8 cellular contexts compared by ENCODE assay signal in genomic region chr6:31945507-31946369, GRCh38. TPM values are rescaled to one million over a fixed set of nuclear protein-coding genes. Genes with fewer than 3 reads are reported as not detected.
DNase-seq lines count a peak whose midpoint lies in the region; ATAC-seq and TF ChIP-seq lines count a peak whose summit lies in the region.

Gene CFB (plus strand): TSS chr6:31946095. CDS start chr6:31946222, 127 bp downstream.

- H3K4me3 ChIP-seq in sigmoid colon, result peak within 1 kb of the TSS in 3 of 4 donors; percentile 20 to 22 (median 22)

- no peak for TF ChIP-seq POLR2A in sigmoid colon (IDR thresholded peaks at IDR 0.05)

- no peak for TF ChIP-seq EP300 in sigmoid colon (IDR thresholded peaks at IDR 0.05)

- 10 to 38% methylated on average over 11 of the region's 11 CpGs for WGBS in sigmoid colon, 2 donors

- no peaks in the 10 kb centered on the region for H3K36me3 Mint-ChIP-seq in activated CD8-positive, alpha-beta T cell treated with anti-CD3 and anti-CD28 coated beads, Interleukin-2, amount 10 ng/mL, durations not matched to agents 7 days and 5 days (ENCODE audit: low read depth)
- no peaks in the 10 kb centered on the region for H3K36me3 Mint-ChIP-seq in natural killer cell

- H3K9me3 Mint-ChIP-seq in activated CD8-positive, alpha-beta T cell treated with anti-CD3 and anti-CD28 coated beads, Interleukin-2, amount 10 ng/mL, durations not matched to agents 7 days and 5 days (ENCODE audit: insufficient read depth), result no peaks in the 10 kb centered on the region
- no peaks in the 10 kb centered on the region for H3K9me3 Mint-ChIP-seq in natural killer cell

- H3K27ac ChIP-seq in sigmoid colon, result peak within 1 kb of the TSS; percentile 79 to 83 (median 82)

- H3K9me3 ChIP-seq in sigmoid colon, result no peaks in the 10 kb centered on the region

- peaks cover 8% of the 10 kb centered on the region for H3K4me1 Mint-ChIP-seq in activated CD8-positive, alpha-beta T cell treated with anti-CD3 and anti-CD28 coated beads, Interleukin-2, amount 10 ng/mL, durations not matched to agents 7 days and 5 days (ENCODE audit: low read depth)
- H3K4me1 Mint-ChIP-seq in natural killer cell, result peaks cover 0 to 8% of the 10 kb centered on the region in 2 donors

- no peak within 1 kb of the TSS for H3K27ac Mint-ChIP-seq in activated CD8-positive, alpha-beta T cell treated with anti-CD3 and anti-CD28 coated beads, Interleukin-2, amount 10 ng/mL, durations not matched to agents 7 days and 5 days
- H3K27ac Mint-ChIP-seq in natural killer cell, result peak within 1 kb of the TSS in 1 of 2 donors; percentile 44

- CTCF ChIA-PET in activated CD8-positive, alpha-beta T cell treated with anti-CD3 and anti-CD28 coated beads, Interleukin-2, amount 10 ng/mL, durations not matched to agents 7 days and 5 days (lab: Charles Lee), result interaction anchor here (0.7 kb wide), 1 partner anchor 83 kb away, joined by 4 read pairs; the partner anchor contains the start of gene NEU1

- peak; percentile 29 for ATAC-seq in activated CD8-positive, alpha-beta T cell treated with anti-CD3 and anti-CD28 coated beads, Interleukin-2, amount 10 ng/mL, durations not matched to agents 7 days and 5 days
- ATAC-seq in Right ventricle myocardium superior (ENCODE audit: poor library complexity), result peak; percentile 84
- ATAC-seq in GM18907 (IDR thresholded peaks at IDR 0.05; ENCODE audit: unreplicated experiment), result no peak
- ATAC-seq in natural killer cell, result no peak
- no peak for ATAC-seq in GM18519 (IDR thresholded peaks at IDR 0.05; ENCODE audit: low FRiP score, unreplicated experiment)

- H3K27me3 ChIP-seq in sigmoid colon, result no peaks in the 10 kb centered on the region

- H3K4me3 Mint-ChIP-seq in activated CD8-positive, alpha-beta T cell treated with anti-CD3 and anti-CD28 coated beads, Interleukin-2, amount 10 ng/mL, durations not matched to agents 7 days and 5 days, result no peak within 1 kb of the TSS
- no peak within 1 kb of the TSS for H3K4me3 Mint-ChIP-seq in natural killer cell

- H3K27me3 Mint-ChIP-seq in activated CD8-positive, alpha-beta T cell treated with anti-CD3 and anti-CD28 coated beads, Interleukin-2, amount 10 ng/mL, durations not matched to agents 7 days and 5 days (ENCODE audit: low read depth), result peaks cover 5% of the 10 kb centered on the region
- H3K27me3 Mint-ChIP-seq in natural killer cell (ENCODE audit: low read depth in 2 of 2), result peaks cover 15 to 18% of the 10 kb centered on the region in 2 donors

- peaks cover 0 to 23% (median 20%) of the 10 kb centered on the region in 4 donors for H3K4me1 ChIP-seq in sigmoid colon

- DNase-seq in ELF-1 (ENCODE audit: low read depth, low spot score) (peak; percentile 68), Right ventricle myocardium superior (peak; percentile 84), sigmoid colon (peak; percentile 93), natural killer cell (no peak), RKO (ENCODE audit: low spot score) (no peak)
- DNase-seq in activated CD8-positive, alpha-beta T cell treated with anti-CD3 and anti-CD28 coated beads, Interleukin-2, amount 10 ng/mL, durations not matched to agents 7 days and 5 days, result no peak

- POLR2A ChIA-PET in activated CD8-positive, alpha-beta T cell treated with anti-CD3 and anti-CD28 coated beads, Interleukin-2, amount 10 ng/mL, durations not matched to agents 7 days and 5 days (lab: Charles Lee), result interaction anchor here (0.6 to 0.8 kb wide), 2 partner anchors 137 to 546 kb away, joined by 3 to 4 read pairs; no protein-coding TSS in a partner anchor

- intact Hi-C loops in Right ventricle myocardium superior (cut with DNase I), result no loop called here
- intact Hi-C loops in sigmoid colon (cut with DNase I), result no loop called here
- intact Hi-C loops in natural killer cell (cut with micrococcal nuclease), result no loop called here

- no peaks in the 10 kb centered on the region for H3K36me3 ChIP-seq in sigmoid colon

- TF ChIP-seq CTCF in sigmoid colon (IDR thresholded peaks at IDR 0.05), result no peak
- no peak for TF ChIP-seq CTCF in natural killer cell (IDR thresholded peaks at IDR 0.05)

RNA-seq across cellular contexts. Expression of gene CFB, which starts in this region (rescaled TPM):
- under 1 TPM in 1 of 2 experiments, not detected in 1; 0.58 TPM for total RNA-seq in activated CD8-positive, alpha-beta T cell treated with anti-CD3 and anti-CD28 coated beads, Interleukin-2, amount 10 ng/mL, durations not matched to agents 7 days and 5 days
- total RNA-seq in Right ventricle myocardium superior, result 5.5 TPM
- 10 to 100 TPM; 14.3 to 40.0 (median 28.7) TPM for total RNA-seq in sigmoid colon
- 100 to 1,000 TPM in 1 of 3 donors, 1 to 10 TPM in 2; 3.6 to 118 (median 9.5) TPM for polyA plus RNA-seq in sigmoid colon
- total RNA-seq in natural killer cell, result under 1 TPM in 1 of 3 donors, not detected in 2; 0.45 TPM

Comparison
In these comparisons a context has a peak if more than half of its experiments do, and no peak if none do; other contexts are left out.
1. Peak in ATAC-seq in activated CD8-positive, alpha-beta T cell treated with anti-CD3 and anti-CD28 coated beads, Interleukin-2, amount 10 ng/mL, durations not matched to agents 7 days and 5 days; RNA of the gene not detected or under 1 TPM.
2. DNase-seq: peak in ELF-1 (single experiment), Right ventricle myocardium superior (single experiment) and sigmoid colon (single experiment); none in activated CD8-positive, alpha-beta T cell treated with anti-CD3 and anti-CD28 coated beads, Interleukin-2, amount 10 ng/mL, durations not matched to agents 7 days and 5 days (single experiment), natural killer cell (single experiment) and RKO (single experiment).